19 cellular contexts compared by ENCODE assay signal in the genomic region with DNA sequence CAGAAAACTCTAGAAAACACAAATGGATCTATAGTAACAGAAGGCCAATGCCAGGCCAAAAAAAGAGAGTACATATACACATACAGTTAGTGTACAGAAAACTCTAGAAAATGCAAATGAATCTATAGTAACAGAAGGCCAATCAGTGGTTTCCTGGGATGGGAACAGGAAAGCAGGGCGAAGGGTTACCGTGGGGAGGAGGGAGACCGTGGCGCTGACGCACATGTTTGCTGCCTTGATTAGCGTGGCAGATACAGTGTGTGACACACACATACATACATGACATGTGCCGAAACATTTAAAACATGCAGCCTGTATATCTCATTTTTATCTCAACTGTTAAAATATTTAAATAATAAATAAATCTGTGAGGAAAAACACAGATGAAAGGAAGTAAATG. TPM values are rescaled to one million over a fixed set of nuclear protein-coding genes. Genes with fewer than 3 reads are reported as not detected.
A peak's percentile ranks its signal among the peaks of the same experiment; 100 is the strongest.
DNase-seq lines count a peak whose midpoint lies in the region; ATAC-seq lines count a peak whose summit lies in the region.
"Had no signal": no experiment of that assay in that cellular context is flagged by ENCODE, and none has a peak within 500 bp of the region (broad histone marks: within the 10 kb centered on the region; RNA-seq: fewer than 3 reads in every experiment).

No MANE protein-coding gene starts in this region.

- peaks cover 37% of the 10 kb centered on the region for H3K36me3 Mint-ChIP-seq in activated T-cell treated with anti-CD3 and anti-CD28 coated beads, Interleukin-2, amount 50 U/mL, for 24 hours (ENCODE audit: low read depth)
- peaks cover 23% of the 10 kb centered on the region for H3K36me3 Mint-ChIP-seq in CD4-positive, CD25-positive, alpha-beta regulatory T cell
- H3K36me3 Mint-ChIP-seq in effector memory CD8-positive, alpha-beta T cell (ENCODE audit: insufficient read depth): peaks cover 26% of the 10 kb centered on the region
- peaks cover 18% of the 10 kb centered on the region for H3K36me3 Mint-ChIP-seq in stimulated activated effector memory CD8-positive, alpha-beta T cell treated with anti-CD3 and anti-CD28 coated beads, Interleukin-12 subunit alpha, Interleukin-12 subunit beta, amount 100 ng/mL, for 72 hours

- H3K27me3 ChIP-seq in CD4-positive, CD25-positive, alpha-beta regulatory T cell (ENCODE audit: control insufficient read depth, insufficient read depth, low read length): no peaks in the 10 kb centered on the region

- H3K9me3 Mint-ChIP-seq in activated T-cell treated with anti-CD3 and anti-CD28 coated beads, Interleukin-2, amount 50 U/mL, for 24 hours: peaks cover 13% of the 10 kb centered on the region
- H3K9me3 Mint-ChIP-seq in CD4-positive, CD25-positive, alpha-beta regulatory T cell: peaks cover 0 to 7% (median 3%) of the 10 kb centered on the region in 7 donors
- H3K9me3 Mint-ChIP-seq in effector memory CD8-positive, alpha-beta T cell: no peaks in the 10 kb centered on the region
- H3K9me3 Mint-ChIP-seq in stimulated activated effector memory CD8-positive, alpha-beta T cell treated with anti-CD3 and anti-CD28 coated beads, Interleukin-12 subunit alpha, Interleukin-12 subunit beta, amount 100 ng/mL, for 72 hours: peaks cover 2% of the 10 kb centered on the region

- H3K9me3 ChIP-seq in CD4-positive, CD25-positive, alpha-beta regulatory T cell (ENCODE audit: control insufficient read depth in 2 of 2, low read length in 2 of 2): peaks cover 3 to 8% of the 10 kb centered on the region in 2 experiments

- ATAC-seq in CD4-positive, CD25-positive, alpha-beta regulatory T cell (ENCODE audit: low read depth in 2 of 2): no peak
- ATAC-seq in effector memory CD8-positive, alpha-beta T cell (replicated peaks): no peak
- ATAC-seq in stimulated activated effector memory CD8-positive, alpha-beta T cell treated with anti-CD3 and anti-CD28 coated beads, Interleukin-12 subunit alpha, Interleukin-12 subunit beta, amount 100 ng/mL, for 72 hours: no peak
- ATAC-seq: Panc1 had no signal

- peak overlapping the region; percentile 27 for H3K27ac Mint-ChIP-seq in activated T-cell treated with anti-CD3 and anti-CD28 coated beads, Interleukin-2, amount 50 U/mL, for 24 hours
- H3K27ac Mint-ChIP-seq in CD4-positive, CD25-positive, alpha-beta regulatory T cell: no peak overlapping the region
- peak overlapping the region in 1 of 2 donors; percentile 16 for H3K27ac Mint-ChIP-seq in effector memory CD8-positive, alpha-beta T cell
- H3K27ac Mint-ChIP-seq in stimulated activated effector memory CD8-positive, alpha-beta T cell treated with anti-CD3 and anti-CD28 coated beads, Interleukin-12 subunit alpha, Interleukin-12 subunit beta, amount 100 ng/mL, for 72 hours: no peak overlapping the region
- H3K27ac Mint-ChIP-seq: IgD-negative memory B cell had no signal

- H3K36me3 ChIP-seq in CD4-positive, CD25-positive, alpha-beta regulatory T cell (ENCODE audit: control insufficient read depth, insufficient read depth, low read length): peaks cover 7% of the 10 kb centered on the region

- peaks cover 61% of the 10 kb centered on the region for H3K4me1 Mint-ChIP-seq in activated T-cell treated with anti-CD3 and anti-CD28 coated beads, Interleukin-2, amount 50 U/mL, for 24 hours (ENCODE audit: low read depth)
- peaks cover 47 to 68% (median 54%) of the 10 kb centered on the region in 4 donors for H3K4me1 Mint-ChIP-seq in CD4-positive, CD25-positive, alpha-beta regulatory T cell
- H3K4me1 Mint-ChIP-seq in effector memory CD8-positive, alpha-beta T cell (ENCODE audit: low read depth in 2 of 2): peaks cover 52 to 59% of the 10 kb centered on the region in 2 donors
- H3K4me1 Mint-ChIP-seq in stimulated activated effector memory CD8-positive, alpha-beta T cell treated with anti-CD3 and anti-CD28 coated beads, Interleukin-12 subunit alpha, Interleukin-12 subunit beta, amount 100 ng/mL, for 72 hours: peaks cover 59% of the 10 kb centered on the region

- H3K4me1 ChIP-seq in CD4-positive, CD25-positive, alpha-beta regulatory T cell (ENCODE audit: control insufficient read depth, insufficient read depth, low read length, poor library complexity, severe bottlenecking): peaks cover 24% of the 10 kb centered on the region

- H3K4me3 Mint-ChIP-seq in activated T-cell treated with anti-CD3 and anti-CD28 coated beads, Interleukin-2, amount 50 U/mL, for 24 hours: no peak overlapping the region
- H3K4me3 Mint-ChIP-seq in CD4-positive, CD25-positive, alpha-beta regulatory T cell: peak overlapping the region in 3 of 4 donors; percentile 1 to 38 (median 24)
- H3K4me3 Mint-ChIP-seq in effector memory CD8-positive, alpha-beta T cell: peak overlapping the region; percentile 25 to 31
- no peak overlapping the region for H3K4me3 Mint-ChIP-seq in stimulated activated effector memory CD8-positive, alpha-beta T cell treated with anti-CD3 and anti-CD28 coated beads, Interleukin-12 subunit alpha, Interleukin-12 subunit beta, amount 100 ng/mL, for 72 hours

- H3K27ac ChIP-seq in CD4-positive, CD25-positive, alpha-beta regulatory T cell (ENCODE audit: insufficient read depth, low read length, poor library complexity, severe bottlenecking): no peak overlapping the region
- H3K27ac ChIP-seq: HL-60, KMS-11, RWPE1 had no signal

- peak; percentile 6 for DNase-seq in activated T-cell treated with anti-CD3 and anti-CD28 coated beads, Interleukin-2, amount 50 U/mL, for 24 hours
- DNase-seq in activated T-cell treated with anti-CD3 and anti-CD28 coated beads, Interleukin-2, amount 50 U/mL, for 48 hours: no peak
- DNase-seq in CD4-positive, CD25-positive, alpha-beta regulatory T cell: no peak
- DNase-seq in effector memory CD8-positive, alpha-beta T cell: no peak
- DNase-seq in posterior vena cava (ENCODE audit: low spot score): peak; percentile 40
- no peak for DNase-seq in NK-92 treated with Interleukin-12 subunit alpha and Interleukin-12 subunit beta, amount 100 ng/mL, for 24 hours (lab: John Stamatoyannopoulos, UW)
- DNase-seq in stimulated activated effector memory CD8-positive, alpha-beta T cell treated with anti-CD3 and anti-CD28 coated beads, Interleukin-12 subunit alpha, Interleukin-12 subunit beta, amount 100 ng/mL, for 72 hours (ENCODE audit: low spot score in 2 of 2): no peak
- DNase-seq in central memory CD4-positive, alpha-beta T cell: no peak
- DNase-seq: MM.1S, NCI-H1417, NCI-H1694, NCI-H2029 treated with DMSO at 0.1 percent for 48 hours, NCI-H526 treated with DMSO at 0.1 percent for 48 hours, SHP77 treated with DMSO at 0.1 percent for 48 hours had no signal

- intact Hi-C loops in posterior vena cava (cut with DNase I): no loop called here

- H3K4me3 ChIP-seq in CD4-positive, CD25-positive, alpha-beta regulatory T cell (ENCODE audit: low read depth, low read length): no peak overlapping the region

- no peaks in the 10 kb centered on the region for H3K27me3 Mint-ChIP-seq in activated T-cell treated with anti-CD3 and anti-CD28 coated beads, Interleukin-2, amount 50 U/mL, for 24 hours
- H3K27me3 Mint-ChIP-seq in CD4-positive, CD25-positive, alpha-beta regulatory T cell: no peaks in the 10 kb centered on the region
- no peaks in the 10 kb centered on the region for H3K27me3 Mint-ChIP-seq in effector memory CD8-positive, alpha-beta T cell
- H3K27me3 Mint-ChIP-seq: IgD-negative memory B cell had no signal

RNA-seq across cellular contexts. Expression of a gene that starts 14.7 kb away (rescaled TPM):
- total RNA-seq in CD4-positive, CD25-positive, alpha-beta regulatory T cell: 254 TPM
- polyA plus RNA-seq in CD4-positive, CD25-positive, alpha-beta regulatory T cell: 10 to 100 TPM; 37.5 to 50.7 (median 39.1) TPM
- total RNA-seq in posterior vena cava: 10 to 100 TPM; 63.5 to 73.5 TPM

RNA-seq across cellular contexts. Expression of a gene that starts 14.8 kb away (rescaled TPM):
- 46.0 TPM for total RNA-seq in CD4-positive, CD25-positive, alpha-beta regulatory T cell
- 10 to 100 TPM; 12.1 to 17.5 (median 14.1) TPM for polyA plus RNA-seq in CD4-positive, CD25-positive, alpha-beta regulatory T cell
- total RNA-seq in posterior vena cava: 10 to 100 TPM; 15.3 to 16.4 TPM

RNA-seq across cellular contexts. Expression of a gene that starts 55.9 kb away (rescaled TPM):
- total RNA-seq in CD4-positive, CD25-positive, alpha-beta regulatory T cell: 22.5 TPM
- polyA plus RNA-seq in CD4-positive, CD25-positive, alpha-beta regulatory T cell: 1 to 10 TPM; 2.4 to 5.4 (median 3.1) TPM
- total RNA-seq in posterior vena cava: 10 to 100 TPM; 10.8 to 11.9 TPM

Comparison
In these comparisons a context has a peak if more than half of its experiments do, and no peak if none do; other contexts are left out.
1. DNase-seq: peak in activated T-cell treated with anti-CD3 and anti-CD28 coated beads, Interleukin-2, amount 50 U/mL, for 24 hours (single experiment) and posterior vena cava (single experiment); none in activated T-cell treated with anti-CD3 and anti-CD28 coated beads, Interleukin-2, amount 50 U/mL, for 48 hours (0 of 2), CD4-positive, CD25-positive, alpha-beta regulatory T cell (0 of 3), effector memory CD8-positive, alpha-beta T cell (0 of 3), NK-92 treated with Interleukin-12 subunit alpha and Interleukin-12 subunit beta, amount 100 ng/mL, for 24 hours (single experiment), stimulated activated effector memory CD8-positive, alpha-beta T cell treated with anti-CD3 and anti-CD28 coated beads, Interleukin-12 subunit alpha, Interleukin-12 subunit beta, amount 100 ng/mL, for 72 hours (0 of 2) and central memory CD4-positive, alpha-beta T cell (single experiment).
2. H3K4me3 Mint-ChIP-seq: peak in CD4-positive, CD25-positive, alpha-beta regulatory T cell (3 of 4) and effector memory CD8-positive, alpha-beta T cell (2 of 2); none in activated T-cell treated with anti-CD3 and anti-CD28 coated beads, Interleukin-2, amount 50 U/mL, for 24 hours (single experiment) and stimulated activated effector memory CD8-positive, alpha-beta T cell treated with anti-CD3 and anti-CD28 coated beads, Interleukin-12 subunit alpha, Interleukin-12 subunit beta, amount 100 ng/mL, for 72 hours (single experiment).